In genomic region chr17:64200080-64201042, GRCh38 we compare ENCODE assay signal across 10 cellular contexts.
A peak's percentile ranks its signal among the peaks of the same experiment; 100 is the strongest.
DNase-seq lines count a peak whose midpoint lies in the region; ATAC-seq and TF ChIP-seq lines count a peak whose summit lies in the region.
"Had no signal": no experiment of that assay in that cellular context is flagged by ENCODE, and none has a peak within 500 bp of the region (broad histone marks: within the 10 kb centered on the region; RNA-seq: fewer than 3 reads in every experiment).

No MANE protein-coding gene starts in this region.

- H3K4me1 Mint-ChIP-seq in CD14-positive monocyte, result peaks cover 32% of the 10 kb centered on the region
- peaks cover 21 to 31% (median 27%) of the 10 kb centered on the region in 3 donors for H3K4me1 Mint-ChIP-seq in T-cell
- peaks cover 83% of the 10 kb centered on the region for H3K4me1 Mint-ChIP-seq in HFFc6 (ENCODE audit: low read depth)

- intact Hi-C loops in CD14-positive monocyte (cut with micrococcal nuclease), result no loop called here

- H3K27me3 ChIP-seq in foreskin keratinocyte, result no peaks in the 10 kb centered on the region

- peaks cover under 1 to 17% of the 10 kb centered on the region in 2 donors for H3K36me3 Mint-ChIP-seq in CD14-positive monocyte
- H3K36me3 Mint-ChIP-seq in T-cell, result peaks cover 16% of the 10 kb centered on the region
- H3K36me3 Mint-ChIP-seq in HFFc6 (ENCODE audit: low read depth), result peaks cover 16% of the 10 kb centered on the region; the same call in 1 of the 2 replicates

- POLR2A ChIA-PET in T-cell (lab: Charles Lee), result interaction anchor here in 1 of 2 donors (0.6 kb wide), 1 partner anchor 8 kb away, joined by 3 read pairs; no protein-coding TSS in a partner anchor

- ATAC-seq in HG02852 (IDR thresholded peaks at IDR 0.05; ENCODE audit: unreplicated experiment) (peak; percentile 54), left lobe of liver (peak; percentile 80), T-cell (replicated peaks in 1 of 4) (no peak), foreskin keratinocyte (no peak)

- CTCF ChIA-PET in T-cell (lab: Charles Lee), result no interaction called here

- H3K27ac ChIP-seq in foreskin keratinocyte, result no peak overlapping the region

- peak overlapping the region in 6 of 7 donors; percentile 17 to 77 (median 43) for H3K27ac Mint-ChIP-seq in CD14-positive monocyte
- H3K27ac Mint-ChIP-seq in T-cell, result no peak overlapping the region
- no peak overlapping the region for H3K27ac Mint-ChIP-seq in HFFc6

- TF ChIP-seq CTCF in CD14-positive monocyte (IDR thresholded peaks at IDR 0.05) (no peak), foreskin keratinocyte (conservative IDR thresholded peaks at IDR 0.05) (no peak), HFFc6 (IDR thresholded peaks at IDR 0.05) (no peak)

- no peak overlapping the region for H3K4me3 Mint-ChIP-seq in CD14-positive monocyte
- H3K4me3 Mint-ChIP-seq in T-cell, result no peak overlapping the region
- no peak overlapping the region for H3K4me3 Mint-ChIP-seq in HFFc6

- H3K4me1 ChIP-seq in foreskin keratinocyte, result peaks cover 15% of the 10 kb centered on the region

- H3K9me3 Mint-ChIP-seq in CD14-positive monocyte (no peaks in the 10 kb centered on the region), T-cell (peaks cover 0 to 11% (median 0%) of the 10 kb centered on the region in 3 donors), HFFc6 (no peaks in the 10 kb centered on the region)

- DNase-seq in CD14-positive monocyte (ENCODE audit: low spot score) (no peak), left lobe of liver (ENCODE audit: low spot score) (no peak), HUDEP-2 (lab: John Stamatoyannopoulos, UW; ENCODE audit: unreplicated experiment in 76 of 76) (no peak), T-cell (no peak), foreskin keratinocyte (no peak), HFFc6 (no peak)
- peak; percentile 36 to 53 for DNase-seq in activated T-cell treated with anti-CD3 and anti-CD28 coated beads, Interleukin-2, amount 50 U/mL, for 48 hours
- DNase-seq: activated CD4-positive, alpha-beta T cell treated with anti-CD3 and anti-CD28 coated beads for 1 hour; GDM1 had no signal

- H3K27me3 Mint-ChIP-seq in CD14-positive monocyte (ENCODE audit: low read depth in 3 of 3) (peaks cover 0 to 1% (median 0%) of the 10 kb centered on the region in 3 donors), T-cell (no peaks in the 10 kb centered on the region), HFFc6 (ENCODE audit: insufficient read depth) (no peaks in the 10 kb centered on the region)

Comparison
In these comparisons a context has a peak if more than half of its experiments do, and no peak if none do; other contexts are left out.
1. DNase-seq: peak in activated T-cell treated with anti-CD3 and anti-CD28 coated beads, Interleukin-2, amount 50 U/mL, for 48 hours (2 of 2); none in CD14-positive monocyte (single experiment), left lobe of liver (single experiment), HUDEP-2 (0 of 76), T-cell (0 of 34), foreskin keratinocyte (0 of 2) and HFFc6 (single experiment).
2. H3K27ac Mint-ChIP-seq: peak in CD14-positive monocyte (6 of 7); none in T-cell (0 of 2) and HFFc6 (single experiment).
3. ATAC-seq: peak in HG02852 (single experiment) and left lobe of liver (single experiment); none in T-cell (0 of 4) and foreskin keratinocyte (single experiment).